Comparison of ENCODE assay signal across 33 cellular contexts in the genomic region with DNA sequence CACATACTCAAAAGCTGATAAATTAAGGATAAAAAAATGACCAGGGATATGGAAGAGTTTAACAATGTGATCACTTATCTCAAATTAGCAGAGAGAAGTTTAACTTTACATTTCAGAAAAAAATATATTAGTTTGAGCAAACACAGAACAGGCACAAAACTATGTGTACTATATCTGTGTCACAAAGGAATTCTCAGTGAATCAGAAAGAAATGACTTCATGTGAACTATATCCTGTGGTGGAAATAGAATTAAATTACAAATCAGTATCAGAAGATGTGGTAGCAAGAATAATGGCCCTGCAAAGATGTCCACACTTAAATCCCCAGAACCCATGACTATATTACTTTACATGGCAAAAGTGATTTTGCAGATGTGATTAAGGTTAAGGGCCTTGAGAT.
DNase-seq lines count a peak whose midpoint lies in the region; ATAC-seq, FAIRE-seq and TF ChIP-seq lines count a peak whose summit lies in the region.
"Had no signal": no experiment of that assay in that cellular context is flagged by ENCODE, and none has a peak within 500 bp of the region (broad histone marks: within the 10 kb centered on the region; RNA-seq: fewer than 3 reads in every experiment).

No MANE protein-coding gene starts in this region.

- TF ChIP-seq EP300 in SK-N-SH (IDR thresholded peaks at IDR 0.05; ENCODE audit: borderline replicate concordance in 1 of 2, low read depth in 1 of 2, low read length in 1 of 2), result no peak

- TF ChIP-seq RAD21 in SK-N-SH (IDR thresholded peaks at IDR 0.05; ENCODE audit: low read length), result no peak

- H3K27ac ChIP-seq in SK-N-SH (ENCODE audit: low read depth in 2 of 2, low read length in 1 of 2) (no peak overlapping the region), astrocyte (ENCODE audit: low read depth, low read length) (no peak overlapping the region)
- H3K27ac ChIP-seq: 22Rv1; A549; BLaER1; BLaER1 treated with 17β-estradiol and CSF1 and Interleukin-3, amounts not matched to agents 10 nM and 100 nM; C4-2B had no signal

- no peaks in the 10 kb centered on the region for H3F3A ChIP-seq in SK-N-SH (replicated peaks; ENCODE audit: insufficient read depth)

- ATAC-seq in SK-N-SH treated with all-trans-retinoic acid at 6 μM for 48 hours (no peak), natural killer cell (no peak)
- ATAC-seq: A549; CD8-positive, alpha-beta T cell had no signal

- POLR2A ChIA-PET in SK-N-SH (lab: Yijun Ruan, JAX), result no interaction called here

- no peaks in the 10 kb centered on the region for H3K9me3 ChIP-seq in SK-N-SH
- H3K9me3 ChIP-seq in astrocyte (ENCODE audit: insufficient read depth, low read depth, low read length), result peaks cover 3% of the 10 kb centered on the region
- H3K9me3 ChIP-seq: BE2C had no signal

- H3K9me3 Mint-ChIP-seq in astrocyte (ENCODE audit: unreplicated experiment) (peaks cover 15% of the 10 kb centered on the region), natural killer cell (peaks cover 6 to 7% of the 10 kb centered on the region in 2 donors)

- H3K27ac Mint-ChIP-seq in astrocyte (ENCODE audit: unreplicated experiment), result no peak overlapping the region
- H3K27ac Mint-ChIP-seq in natural killer cell, result no peak overlapping the region
- H3K27ac Mint-ChIP-seq: B cell; CD14-positive monocyte; CD4-positive, alpha-beta memory T cell; CD4-positive, alpha-beta T cell; CD4-positive, CD25-positive, alpha-beta regulatory T cell; CD8-positive, alpha-beta T cell had no signal

- H3K36me3 ChIP-seq in SK-N-SH (replicated peaks in 1 of 2; ENCODE audit: control insufficient read depth in 1 of 2, insufficient read depth in 2 of 2, low read length in 1 of 2), result no peaks in the 10 kb centered on the region
- no peaks in the 10 kb centered on the region for H3K36me3 ChIP-seq in astrocyte (ENCODE audit: insufficient read depth, low read length)
- H3K36me3 ChIP-seq: BE2C; BLaER1; BLaER1 treated with 17β-estradiol and CSF1 and Interleukin-3, amounts not matched to agents 10 nM and 100 nM had no signal

- H3K4me3 ChIP-seq in SK-N-SH (ENCODE audit: low read depth in 2 of 2, low read length in 1 of 2) (no peak overlapping the region), astrocyte (ENCODE audit: insufficient read depth, low read depth, low read length) (no peak overlapping the region)
- H3K4me3 ChIP-seq: A549; BLaER1; BLaER1 treated with 17β-estradiol and CSF1 and Interleukin-3, amounts not matched to agents 10 nM and 100 nM had no signal

- H3K4me1 Mint-ChIP-seq in astrocyte (ENCODE audit: low read depth, unreplicated experiment) (no peaks in the 10 kb centered on the region), natural killer cell (no peaks in the 10 kb centered on the region)
- H3K4me1 Mint-ChIP-seq: B cell; CD14-positive monocyte; CD4-positive, alpha-beta memory T cell; CD8-positive, alpha-beta memory T cell had no signal

- intact Hi-C loops in natural killer cell (cut with micrococcal nuclease), result no loop called here

- no peak overlapping the region for H3K4me3 Mint-ChIP-seq in astrocyte (ENCODE audit: unreplicated experiment)
- no peak overlapping the region for H3K4me3 Mint-ChIP-seq in natural killer cell
- H3K4me3 Mint-ChIP-seq: B cell; CD14-positive monocyte; CD4-positive, alpha-beta memory T cell; CD4-positive, alpha-beta T cell; CD4-positive, CD25-positive, alpha-beta regulatory T cell; CD8-positive, alpha-beta T cell had no signal

- DNase-seq in SK-N-SH (no peak), astrocyte (ENCODE audit: low read depth) (no peak), natural killer cell (no peak)
- DNase-seq: 8988T; ACHN; AML-193; BE2C; C1 segment of cervical spinal cord; Caco-2; Calu3; CD4-positive, alpha-beta memory T cell; CD4-positive, alpha-beta T cell; CD4-positive, CD25-positive, alpha-beta regulatory T cell; CD8-positive, alpha-beta memory T cell; CD8-positive, alpha-beta T cell; COR-L47; DMS 273 treated with DMSO at 0.1 percent for 48 hours; DMS153; DMS53; DMS79; DMS79 treated with DMSO at 0.1 percent for 48 hours; DND-41; EL had no signal

- CTCF ChIA-PET in SK-N-SH (lab: Yijun Ruan, JAX), result interaction anchor here (0.6 kb wide), 1 partner anchor 333 kb away, joined by 3 read pairs; no protein-coding TSS in a partner anchor

- H3K27me3 Mint-ChIP-seq in astrocyte (ENCODE audit: low read depth, unreplicated experiment) (peaks cover 2% of the 10 kb centered on the region), natural killer cell (ENCODE audit: low read depth in 2 of 2) (peaks cover 13 to 29% of the 10 kb centered on the region in 2 donors)

- no peak overlapping the region for H2AFZ ChIP-seq in SK-N-SH (ENCODE audit: low read depth)
- no peak overlapping the region for H2AFZ ChIP-seq in astrocyte (ENCODE audit: low read depth, low read length)

- H3K79me2 ChIP-seq in SK-N-SH (ENCODE audit: insufficient read depth) (no peaks in the 10 kb centered on the region), astrocyte (ENCODE audit: insufficient read depth, low read length) (no peaks in the 10 kb centered on the region)

- H3K27me3 ChIP-seq in SK-N-SH (ENCODE audit: insufficient read depth) (no peaks in the 10 kb centered on the region), astrocyte (ENCODE audit: insufficient read depth, low read length) (no peaks in the 10 kb centered on the region)
- H3K27me3 ChIP-seq: BE2C; BLaER1; BLaER1 treated with 17β-estradiol and CSF1 and Interleukin-3, amounts not matched to agents 10 nM and 100 nM had no signal

- H3K4me1 ChIP-seq in SK-N-SH (ENCODE audit: control insufficient read depth in 1 of 2, insufficient read depth in 2 of 2, low read depth in 1 of 2, low read length in 1 of 2), result no peaks in the 10 kb centered on the region
- no peaks in the 10 kb centered on the region for H3K4me1 ChIP-seq in astrocyte (ENCODE audit: insufficient read depth, low read length)
- H3K4me1 ChIP-seq: A549; BE2C; BLaER1; BLaER1 treated with 17β-estradiol and CSF1 and Interleukin-3, amounts not matched to agents 10 nM and 100 nM; Caco-2 had no signal

- TF ChIP-seq CTCF in SK-N-SH (IDR thresholded peaks at IDR 0.05) (no peak), astrocyte (IDR thresholded peaks at IDR 0.05; ENCODE audit: insufficient read depth, low read depth, low read length) (no peak), natural killer cell (IDR thresholded peaks at IDR 0.05) (no peak)

- no peaks in the 10 kb centered on the region for H3K9me2 ChIP-seq in SK-N-SH

- H3K36me3 Mint-ChIP-seq in astrocyte (ENCODE audit: low read depth, unreplicated experiment) (peaks cover 2% of the 10 kb centered on the region), natural killer cell (peaks cover 15% of the 10 kb centered on the region)
- H3K36me3 Mint-ChIP-seq: CD14-positive monocyte; CD4-positive, alpha-beta memory T cell; CD4-positive, CD25-positive, alpha-beta regulatory T cell; CD8-positive, alpha-beta T cell had no signal

- FAIRE-seq in astrocyte (lab: Jason Lieb, UNC), result peak; percentile 9
- FAIRE-seq: A204.1, A549, D721Med had no signal

- H3K4me2 ChIP-seq in SK-N-SH, result no peak overlapping the region
- no peak overlapping the region for H3K4me2 ChIP-seq in astrocyte (ENCODE audit: low read length)
- H3K4me2 ChIP-seq: A549; BLaER1; BLaER1 treated with 17β-estradiol and CSF1 and Interleukin-3, amounts not matched to agents 10 nM and 100 nM had no signal

- H4K20me1 ChIP-seq in SK-N-SH (ENCODE audit: insufficient read depth) (no peaks in the 10 kb centered on the region), astrocyte (ENCODE audit: insufficient read depth, low read length) (no peaks in the 10 kb centered on the region)
- H4K20me1 ChIP-seq: BLaER1; BLaER1 treated with 17β-estradiol and CSF1 and Interleukin-3, amounts not matched to agents 10 nM and 100 nM had no signal

- H3K9ac ChIP-seq in SK-N-SH, result no peak overlapping the region
- no peak overlapping the region for H3K9ac ChIP-seq in astrocyte (ENCODE audit: low read length)
- H3K9ac ChIP-seq: BLaER1; BLaER1 treated with 17β-estradiol and CSF1 and Interleukin-3, amounts not matched to agents 10 nM and 100 nM had no signal

TF ChIP-seq in SK-N-SH treated with all-trans-retinoic acid at 6 μM for 48 hours, 23 proteins besides CTCF, POLR2A, EP300 and RAD21 (continues in another document):
- TF ChIP-seq, protein P1, sequence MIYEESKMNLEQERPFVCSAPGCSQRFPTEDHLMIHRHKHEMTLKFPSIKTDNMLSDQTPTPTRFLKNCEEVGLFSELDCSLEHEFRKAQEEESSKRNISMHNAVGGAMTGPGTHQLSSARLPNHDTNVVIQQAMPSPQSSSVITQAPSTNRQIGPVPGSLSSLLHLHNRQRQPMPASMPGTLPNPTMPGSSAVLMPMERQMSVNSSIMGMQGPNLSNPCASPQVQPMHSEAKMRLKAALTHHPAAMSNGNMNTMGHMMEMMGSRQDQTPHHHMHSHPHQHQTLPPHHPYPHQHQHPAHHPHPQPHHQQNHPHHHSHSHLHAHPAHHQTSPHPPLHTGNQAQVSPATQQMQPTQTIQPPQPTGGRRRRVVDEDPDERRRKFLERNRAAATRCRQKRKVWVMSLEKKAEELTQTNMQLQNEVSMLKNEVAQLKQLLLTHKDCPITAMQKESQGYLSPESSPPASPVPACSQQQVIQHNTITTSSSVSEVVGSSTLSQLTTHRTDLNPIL (CRISPR knock-in tag; IDR thresholded peaks at IDR 0.05; ENCODE audit: low read depth), result peak; percentile 65; the same call in 1 of the 2 replicates
- TF ChIP-seq PPARA (CRISPR knock-in tag; IDR thresholded peaks at IDR 0.05; ENCODE audit: borderline replicate concordance) (no peak), ZNF565 (CRISPR knock-in tag; conservative IDR thresholded peaks at IDR 0.05; ENCODE audit: low read depth) (no peak), ISL1 (CRISPR knock-in tag; IDR thresholded peaks at IDR 0.05) (peak; percentile 82), CSDC2 (CRISPR knock-in tag; IDR thresholded peaks at IDR 0.05) (no peak), GLIS3 (CRISPR knock-in tag; IDR thresholded peaks at IDR 0.05) (no peak)

TF ChIP-seq in SK-N-SH, 30 proteins besides CTCF, POLR2A, EP300 and RAD21 (continues in another document):
- TF ChIP-seq GABPA (IDR thresholded peaks at IDR 0.05; ENCODE audit: low read depth), result no peak
- no peak for TF ChIP-seq TCF12 (IDR thresholded peaks at IDR 0.05)
- TF ChIP-seq FOXJ3 (CRISPR knock-in tag; IDR thresholded peaks at IDR 0.05), result no peak
- TF ChIP-seq POLR2AphosphoS5 (IDR thresholded peaks at IDR 0.05; ENCODE audit: low read depth, low read length), result no peak
- TF ChIP-seq GATA2 (CRISPR knock-in tag; IDR thresholded peaks at IDR 0.05), result no peak
- no peak for TF ChIP-seq FOXM1 (IDR thresholded peaks at IDR 0.05; ENCODE audit: low read depth)
- TF ChIP-seq ELF1 (IDR thresholded peaks at IDR 0.05), result no peak
- TF ChIP-seq NFIC (IDR thresholded peaks at IDR 0.05; ENCODE audit: borderline replicate concordance), result no peak
- TF ChIP-seq SMC3 (IDR thresholded peaks at IDR 0.05; ENCODE audit: low read depth, low read length), result no peak
- no peak for TF ChIP-seq RFX5 (IDR thresholded peaks at IDR 0.05; ENCODE audit: low read length)
